In genomic region chr13:19252381-19252780, GRCh38 we compare ENCODE assay signal across 8 cellular contexts.
"Had no signal": no experiment of that assay in that cellular context is flagged by ENCODE, and none has a peak within 500 bp of the region (broad histone marks: within the 10 kb centered on the region; RNA-seq: fewer than 3 reads in every experiment).

No MANE protein-coding gene starts in this region.

- H3K4me3 ChIP-seq: GM12878 had no signal

- ATAC-seq: GM12878 had no signal

- DNase-seq: GDM1, GF-D8 had no signal

- FAIRE-seq: G401.6, GM12878, GM12891, GM12892, GM18507, GM19239 had no signal
